21 cellular contexts compared by ENCODE assay signal in the genomic region with DNA sequence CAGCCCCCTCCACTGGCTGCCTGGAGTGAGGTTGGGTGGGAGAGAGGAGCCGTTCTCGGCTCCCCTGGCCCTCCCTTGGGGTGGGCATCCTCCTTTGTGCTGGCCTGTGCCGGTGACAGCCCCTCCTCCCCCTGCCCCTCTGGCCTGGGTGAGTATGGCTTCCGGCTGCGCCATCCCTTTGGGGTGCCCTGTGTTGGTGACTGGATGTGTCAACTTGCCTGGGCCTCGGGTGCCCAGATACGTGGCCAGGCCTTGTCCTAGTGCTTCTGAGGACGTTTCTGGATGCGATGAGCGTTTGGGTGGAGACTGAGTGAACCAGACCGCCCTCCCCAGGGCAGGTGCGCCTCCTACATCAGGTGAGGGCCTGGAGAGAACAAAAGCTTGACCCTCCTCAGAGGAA. TPM values are rescaled to one million over a fixed set of nuclear protein-coding genes. Genes with fewer than 3 reads are reported as not detected.
DNase-seq lines count a peak whose midpoint lies in the region; ATAC-seq and TF ChIP-seq lines count a peak whose summit lies in the region.
"Had no signal": no experiment of that assay in that cellular context is flagged by ENCODE, and none has a peak within 500 bp of the region (broad histone marks: within the 10 kb centered on the region; RNA-seq: fewer than 3 reads in every experiment).

No MANE protein-coding gene starts in this region.

- no peak overlapping the region for H3K4me3 ChIP-seq in HCT116 (replicated peaks in 1 of 2; ENCODE audit: low read depth in 1 of 2, low read length in 2 of 2)
- H3K4me3 ChIP-seq in iPS-15b (ENCODE audit: low read depth, low read length), result no peak overlapping the region
- no peak overlapping the region for H3K4me3 ChIP-seq in sigmoid colon
- H3K4me3 ChIP-seq: esophagus muscularis mucosa, gastroesophageal sphincter, HAP-1 had no signal

- H3K4me2 ChIP-seq in HCT116 (ENCODE audit: low read length), result peak overlapping the region; percentile 36; the same call in 1 of the 2 replicates

- TF ChIP-seq RAD21 in HCT116 (IDR thresholded peaks at IDR 0.05; ENCODE audit: low read depth), result no peak

- no peak for TF ChIP-seq EP300 in sigmoid colon (IDR thresholded peaks at IDR 0.05)

- WGBS in sigmoid colon, 2 donors, result 89 to 90% methylated on average over 12 of the region's 12 CpGs

- CTCF ChIA-PET in HCT116 (lab: Charles Lee), result no interaction called here
- CTCF ChIA-PET in RWPE1 (lab: Yijun Ruan, JAX), result interaction anchor here (0.6 kb wide), 1 partner anchor 454 kb away, joined by 6 read pairs; no protein-coding TSS in a partner anchor
- CTCF ChIA-PET in activated CD4-positive, alpha-beta T cell treated with anti-CD3 and anti-CD28 coated beads, Interleukin-2, amount 10 ng/mL, durations not matched to agents 7 days and 5 days (lab: Charles Lee), result no interaction called here

- no peak for DNase-seq in HCT116 (ENCODE audit: low read depth, low spot score)
- no peak for DNase-seq in RWPE1 (ENCODE audit: low spot score)
- peak; percentile 56 for DNase-seq in sigmoid colon
- DNase-seq in activated CD4-positive, alpha-beta T cell treated with anti-CD3 and anti-CD28 coated beads, Interleukin-2, amount 10 ng/mL, durations not matched to agents 7 days and 5 days, result no peak
- DNase-seq in GF-D8 (lab: John Stamatoyannopoulos, UW), result no peak
- DNase-seq in activated CD4-positive, alpha-beta T cell treated with anti-CD3 and anti-CD28 coated beads, Interleukin-2, amount 50 U/mL, for 4 hours, result no peak
- DNase-seq: activated CD4-positive, CD25-positive, alpha-beta regulatory T cell treated with anti-CD3 and anti-CD28 coated beads, Interleukin-2, amount 50 U/mL, for 72 hours; activated CD8-positive, alpha-beta memory T cell treated with anti-CD3 and anti-CD28 coated beads for 24 hours; activated naive CD4-positive, alpha-beta T cell treated with anti-CD3 and anti-CD28 coated beads, Interleukin-2, amount 50 U/mL, for 16 hours; activated T-cell treated with anti-CD3 and anti-CD28 coated beads, Interleukin-2, amount 50 U/mL, for 4 hours; CD4-positive, CD25-positive, alpha-beta regulatory T cell; cerebellar nuclear complex; KBM-7; NCI-H2171; NCI-H526 had no signal

- H3K79me2 ChIP-seq in HCT116 (ENCODE audit: insufficient read depth, low read length), result no peaks in the 10 kb centered on the region

- H3K27me3 ChIP-seq in HCT116 (ENCODE audit: insufficient read depth, low read length) (no peaks in the 10 kb centered on the region), iPS-15b (ENCODE audit: control insufficient read depth, insufficient read depth, low read length) (no peaks in the 10 kb centered on the region), sigmoid colon (peaks cover 0 to 24% (median 2%) of the 10 kb centered on the region in 3 donors)
- H3K27me3 ChIP-seq: esophagus muscularis mucosa, gastroesophageal sphincter had no signal

- no peaks in the 10 kb centered on the region for H3K9me2 ChIP-seq in HCT116 (ENCODE audit: insufficient read depth)

- no peak overlapping the region for H2AFZ ChIP-seq in HCT116 (ENCODE audit: low read depth, low read length, poor library complexity, severe bottlenecking)

- no peaks in the 10 kb centered on the region for H3K9me3 Mint-ChIP-seq in activated CD4-positive, alpha-beta T cell treated with anti-CD3 and anti-CD28 coated beads, Interleukin-2, amount 10 ng/mL, durations not matched to agents 7 days and 5 days
- H3K9me3 Mint-ChIP-seq: activated T-cell treated with anti-CD3 and anti-CD28 coated beads, Interleukin-2, amount 50 U/mL, for 4 hours; mesothelial cell of epicardium; nephron had no signal

- H3K4me3 Mint-ChIP-seq in activated CD4-positive, alpha-beta T cell treated with anti-CD3 and anti-CD28 coated beads, Interleukin-2, amount 10 ng/mL, durations not matched to agents 7 days and 5 days, result no peak overlapping the region
- H3K4me3 Mint-ChIP-seq: activated T-cell treated with anti-CD3 and anti-CD28 coated beads, Interleukin-2, amount 50 U/mL, for 4 hours; CD4-positive, CD25-positive, alpha-beta regulatory T cell; mesothelial cell of epicardium; nephron had no signal

- H3K9me3 ChIP-seq in HCT116 (ENCODE audit: control insufficient read depth in 1 of 2, insufficient read depth in 1 of 2, low read depth in 1 of 2, low read length in 2 of 2), result no peaks in the 10 kb centered on the region
- H3K9me3 ChIP-seq in iPS-15b (ENCODE audit: control insufficient read depth, insufficient read depth, low read length), result no peaks in the 10 kb centered on the region
- no peaks in the 10 kb centered on the region for H3K9me3 ChIP-seq in sigmoid colon
- H3K9me3 ChIP-seq: esophagus muscularis mucosa, gastroesophageal sphincter, HAP-1 had no signal

- POLR2A ChIA-PET in HCT116 (lab: Charles Lee), result no interaction called here
- POLR2A ChIA-PET in RWPE1 (lab: Yijun Ruan, JAX; ENCODE audit: low non-redundant PET), result no interaction called here
- POLR2A ChIA-PET in activated CD4-positive, alpha-beta T cell treated with anti-CD3 and anti-CD28 coated beads, Interleukin-2, amount 10 ng/mL, durations not matched to agents 7 days and 5 days (lab: Charles Lee), result no interaction called here

- RAD21 ChIA-PET in HCT116 (lab: Charles Lee; ENCODE audit: low non-redundant PET in 1 of 2, low total read pairs in 2 of 2, uncharacterized antibody in 2 of 2, unreplicated experiment in 2 of 2), result no interaction called here

- intact Hi-C loops in HCT116 (cut with micrococcal nuclease), result no loop called here
- intact Hi-C loops in sigmoid colon (cut with DNase I), result no loop called here

- ATAC-seq in HCT116, result no peak
- ATAC-seq: activated T-cell treated with anti-CD3 and anti-CD28 coated beads, Interleukin-2, amount 50 U/mL, for 4 hours had no signal

- TF ChIP-seq CTCF in HCT116 (IDR thresholded peaks at IDR 0.05 in 2 of 3, conservative IDR thresholded peaks at IDR 0.05 in 1 of 3; ENCODE audit: borderline replicate concordance in 1 of 3, insufficient read depth in 1 of 3, low read depth in 2 of 3, low read length in 2 of 3) (no peak), RWPE1 (conservative IDR thresholded peaks at IDR 0.05; ENCODE audit: low read depth) (no peak), sigmoid colon (IDR thresholded peaks at IDR 0.05) (no peak)

- H3K9ac ChIP-seq in HCT116 (ENCODE audit: low read length), result no peak overlapping the region
- peak overlapping the region; percentile 0 for H3K9ac ChIP-seq in iPS-15b (ENCODE audit: low read depth, low read length)

- no peaks in the 10 kb centered on the region for H3K27me3 Mint-ChIP-seq in activated CD4-positive, alpha-beta T cell treated with anti-CD3 and anti-CD28 coated beads, Interleukin-2, amount 10 ng/mL, durations not matched to agents 7 days and 5 days

- H3K27ac ChIP-seq in HCT116 (ENCODE audit: low read depth, low read length) (no peak overlapping the region), RWPE1 (peak overlapping the region; percentile 96), sigmoid colon (peak overlapping the region in 1 of 4 donors; percentile 73)

- H3K36me3 ChIP-seq in HCT116 (ENCODE audit: control insufficient read depth in 1 of 2, insufficient read depth in 2 of 2, low read length in 2 of 2), result no peaks in the 10 kb centered on the region
- H3K36me3 ChIP-seq in iPS-15b (ENCODE audit: control insufficient read depth, insufficient read depth, low read length), result no peaks in the 10 kb centered on the region
- H3K36me3 ChIP-seq in sigmoid colon, result no peaks in the 10 kb centered on the region
- H3K36me3 ChIP-seq: esophagus muscularis mucosa, gastroesophageal sphincter, HAP-1 had no signal

- no TSS peak for BruUV-seq in HCT116 (replicated peaks; lab: Mats Ljungman, UMichigan)

- H3K36me3 Mint-ChIP-seq in activated CD4-positive, alpha-beta T cell treated with anti-CD3 and anti-CD28 coated beads, Interleukin-2, amount 10 ng/mL, durations not matched to agents 7 days and 5 days (ENCODE audit: low read depth), result no peaks in the 10 kb centered on the region
- H3K36me3 Mint-ChIP-seq: CD4-positive, CD25-positive, alpha-beta regulatory T cell; mesothelial cell of epicardium had no signal

- no peak overlapping the region for H3K27ac Mint-ChIP-seq in activated CD4-positive, alpha-beta T cell treated with anti-CD3 and anti-CD28 coated beads, Interleukin-2, amount 10 ng/mL, durations not matched to agents 7 days and 5 days
- H3K27ac Mint-ChIP-seq: CD4-positive, CD25-positive, alpha-beta regulatory T cell had no signal

- TF ChIP-seq POLR2A in HCT116 (IDR thresholded peaks at IDR 0.05; ENCODE audit: borderline replicate concordance, extremely low read depth, insufficient read depth, insufficient read length), result no peak
- no peak for TF ChIP-seq POLR2A in sigmoid colon (IDR thresholded peaks at IDR 0.05)

- peaks cover 18 to 30% of the 10 kb centered on the region in 2 experiments for H3K4me1 ChIP-seq in HCT116 (ENCODE audit: control insufficient read depth in 1 of 2, insufficient read depth in 2 of 2, low read length in 2 of 2)
- peaks cover 4% of the 10 kb centered on the region for H3K4me1 ChIP-seq in iPS-15b (ENCODE audit: control insufficient read depth, insufficient read depth, low read length)
- H3K4me1 ChIP-seq in sigmoid colon, result peaks cover 0 to 16% (median 7%) of the 10 kb centered on the region in 4 donors
- H3K4me1 ChIP-seq: HAP-1 had no signal

- H4K20me1 ChIP-seq in HCT116 (ENCODE audit: insufficient read depth), result no peaks in the 10 kb centered on the region

- H3K4me1 Mint-ChIP-seq in activated CD4-positive, alpha-beta T cell treated with anti-CD3 and anti-CD28 coated beads, Interleukin-2, amount 10 ng/mL, durations not matched to agents 7 days and 5 days, result no peaks in the 10 kb centered on the region
- H3K4me1 Mint-ChIP-seq: CD4-positive, CD25-positive, alpha-beta regulatory T cell had no signal

TF ChIP-seq in HCT116, 20 proteins besides CTCF, POLR2A, EP300 and RAD21:
- TF ChIP-seq YY1 (IDR thresholded peaks at IDR 0.05; ENCODE audit: extremely low read depth, insufficient replicate concordance, low read depth, low read length), result no peak
- TF ChIP-seq EZH2phosphoT487 (IDR thresholded peaks at IDR 0.05; ENCODE audit: borderline replicate concordance), result no peak
- no peak for TF ChIP-seq JUND (IDR thresholded peaks at IDR 0.05)
- TF ChIP-seq SRF (IDR thresholded peaks at IDR 0.05; ENCODE audit: low read depth), result no peak
- TF ChIP-seq, protein P1, sequence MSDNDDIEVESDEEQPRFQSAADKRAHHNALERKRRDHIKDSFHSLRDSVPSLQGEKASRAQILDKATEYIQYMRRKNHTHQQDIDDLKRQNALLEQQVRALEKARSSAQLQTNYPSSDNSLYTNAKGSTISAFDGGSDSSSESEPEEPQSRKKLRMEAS (IDR thresholded peaks at IDR 0.05), result no peak
- TF ChIP-seq FOSL1 (IDR thresholded peaks at IDR 0.05; ENCODE audit: low read depth), result no peak
- TF ChIP-seq POLR2AphosphoS5 (IDR thresholded peaks at IDR 0.05; ENCODE audit: low read depth, low read length), result no peak
- no peak for TF ChIP-seq SIN3A (IDR thresholded peaks at IDR 0.05; ENCODE audit: low read depth)

RNA-seq across cellular contexts. Expression of a gene that starts 59.7 kb away (rescaled TPM):
- total RNA-seq in HCT116 (2021; ENCODE audit: unreplicated experiment), result 30.3 TPM
- 26.1 and 35.2 TPM in 2 replicates for polyA plus RNA-seq in HCT116 (2012)
- total RNA-seq in sigmoid colon, result 10 to 100 TPM in 2 of 4 donors, 1 to 10 TPM in 2; 7.5 to 29.6 (median 13.0) TPM
- 10 to 100 TPM in 1 of 3 donors, 1 to 10 TPM in 1, under 1 TPM in 1; 0.60 to 15.3 (median 3.5) TPM for polyA plus RNA-seq in sigmoid colon
- 1 to 10 TPM; 3.8 to 3.9 TPM for total RNA-seq in activated CD4-positive, alpha-beta T cell treated with anti-CD3 and anti-CD28 coated beads, Interleukin-2, amount 10 ng/mL, durations not matched to agents 7 days and 5 days
